Comparison of ENCODE assay signal across 9 cellular contexts in the genomic region with DNA sequence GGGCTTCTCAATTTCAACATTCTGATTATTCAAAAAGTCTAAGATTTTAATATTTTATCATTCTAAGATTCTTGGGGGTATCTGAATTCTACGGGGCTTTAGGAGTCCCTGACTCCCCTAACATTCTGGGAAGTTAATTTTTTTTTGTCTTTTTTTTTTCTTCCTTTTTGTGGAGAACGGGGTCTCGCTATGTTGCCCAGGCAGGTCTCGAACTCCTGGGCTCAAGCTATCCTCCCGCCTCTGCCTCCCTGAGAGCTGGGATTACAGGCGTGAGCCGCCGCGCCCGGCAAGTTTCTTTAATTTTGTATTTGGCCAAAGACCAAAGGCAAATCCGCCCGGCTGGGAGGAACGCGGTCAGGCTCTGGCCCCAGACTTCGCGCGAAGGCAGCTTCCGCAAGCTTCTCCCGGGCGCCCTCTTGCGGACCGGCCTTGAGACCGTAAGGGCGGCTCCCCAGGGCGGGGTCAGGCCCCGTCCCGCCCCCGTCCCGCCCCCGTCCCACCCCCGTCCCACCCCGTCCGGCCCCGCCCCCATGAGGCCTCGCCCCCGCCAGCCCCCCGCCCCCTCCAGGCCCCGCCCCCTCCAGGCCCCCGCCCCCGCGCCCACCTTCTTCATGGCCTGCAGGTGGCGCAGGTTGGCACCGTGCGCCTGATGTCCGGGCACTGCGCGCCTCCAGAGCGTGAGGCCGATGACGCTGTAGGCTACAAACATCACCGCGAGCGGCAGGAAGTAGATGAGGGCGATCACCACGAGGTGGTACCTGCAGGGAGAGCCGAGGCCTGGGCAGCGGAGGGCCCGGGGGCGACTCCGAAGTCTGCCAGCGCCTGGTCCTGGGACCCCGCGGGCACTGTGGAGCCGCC. TPM values are rescaled to one million over a fixed set of nuclear protein-coding genes. Genes with fewer than 3 reads are reported as not detected.
DNase-seq lines count a peak whose midpoint lies in the region; ATAC-seq, FAIRE-seq and TF ChIP-seq lines count a peak whose summit lies in the region.
"Had no signal": no experiment of that assay in that cellular context is flagged by ENCODE, and none has a peak within 500 bp of the region (broad histone marks: within the 10 kb centered on the region; RNA-seq: fewer than 3 reads in every experiment).

No MANE protein-coding gene starts in this region.

- ATAC-seq in GM18907 (IDR thresholded peaks at IDR 0.05; ENCODE audit: unreplicated experiment): peak; percentile 88
- peak; percentile 80 for ATAC-seq in HG03135 (IDR thresholded peaks at IDR 0.05; ENCODE audit: unreplicated experiment)

- peak overlapping the region; percentile 78 for H2AFZ ChIP-seq in keratinocyte (ENCODE audit: control insufficient read depth, low read length)

- H3K36me3 ChIP-seq in bronchial epithelial cell (ENCODE audit: control insufficient read depth, insufficient read depth, low read length) (no peaks in the 10 kb centered on the region), keratinocyte (ENCODE audit: control insufficient read depth in 2 of 2, extremely low read depth in 1 of 2, insufficient read depth in 2 of 2, low read length in 2 of 2) (peaks cover 0 to 1% of the 10 kb centered on the region in 2 experiments)

- H3K27me3 ChIP-seq in bronchial epithelial cell (ENCODE audit: control insufficient read depth, insufficient read depth, low read length): no peaks in the 10 kb centered on the region
- no peaks in the 10 kb centered on the region for H3K27me3 ChIP-seq in keratinocyte (ENCODE audit: control insufficient read depth, extremely low read depth, insufficient read depth, low read length)

- H3K79me2 ChIP-seq in keratinocyte (ENCODE audit: control insufficient read depth, insufficient read depth, low read length): no peaks in the 10 kb centered on the region

- H3K9me1 ChIP-seq in keratinocyte (ENCODE audit: control insufficient read depth, extremely low read depth, insufficient read depth, low read length): peaks cover 4% of the 10 kb centered on the region

- H3K4me1 ChIP-seq in keratinocyte (ENCODE audit: control insufficient read depth, extremely low read depth, insufficient read depth, low read length): peaks cover 27% of the 10 kb centered on the region

- TF ChIP-seq CTCF in AG10803 (conservative IDR thresholded peaks at IDR 0.05; ENCODE audit: low read length) (peak; percentile 63), WI38 (IDR thresholded peaks at IDR 0.05; ENCODE audit: low read depth, low read length) (peak; percentile 45; the same call in 1 of the 2 replicates), bronchial epithelial cell (IDR thresholded peaks at IDR 0.05; ENCODE audit: insufficient read depth, low read length, severe bottlenecking) (peak; percentile 69), keratinocyte (optimal IDR thresholded peaks at IDR 0.05 in 1 of 3, IDR thresholded peaks at IDR 0.05 in 1 of 3, conservative IDR thresholded peaks at IDR 0.05 in 1 of 3; ENCODE audit: extremely low read depth in 1 of 3, insufficient read depth in 2 of 3, low read length in 3 of 3) (peak; percentile 20 to 81 (median 79))

- DNase-seq in AG10803 (ENCODE audit: low read depth): peak; percentile 94
- peak; percentile 85 for DNase-seq in NCI-H2196 (lab: John Stamatoyannopoulos, UW; ENCODE audit: unreplicated experiment)
- peak; percentile 80 for DNase-seq in bronchial epithelial cell (ENCODE audit: low read depth)
- DNase-seq in keratinocyte (ENCODE audit: low read depth, low spot score): peak; percentile 66
- DNase-seq in stimulated activated CD4-positive, alpha-beta T cell treated with anti-CD3 and anti-CD28 coated beads, Interleukin-12 subunit alpha, Interleukin-12 subunit beta, amount 100 ng/mL, for 48 hours (ENCODE audit: low read depth in 2 of 3, low spot score in 1 of 3): peak; percentile 84 to 86 (median 85)

- no peaks in the 10 kb centered on the region for H4K20me1 ChIP-seq in keratinocyte (ENCODE audit: control insufficient read depth, extremely low read depth, insufficient read depth, low read length)

- no peaks in the 10 kb centered on the region for H3K9me3 ChIP-seq in keratinocyte (ENCODE audit: control insufficient read depth, low read depth, low read length)

- peak overlapping the region; percentile 60 for H3K9ac ChIP-seq in keratinocyte (ENCODE audit: control insufficient read depth, extremely low read depth, insufficient read depth, low read length)

- peak overlapping the region; percentile 74 for H3K4me2 ChIP-seq in keratinocyte (ENCODE audit: control insufficient read depth, extremely low read depth, insufficient read depth, low read depth, low read length)

- dilution Hi-C loops in keratinocyte (cut with MboI; ENCODE audit: extremely low pct_ligation_motif_present, low sequenced_read_pairs): no loop called here

- H3K27ac ChIP-seq in keratinocyte (ENCODE audit: control insufficient read depth, insufficient read depth, low read length): peak overlapping the region; percentile 54

- FAIRE-seq in bronchial epithelial cell (lab: Jason Lieb, UNC) (no peak), keratinocyte (lab: Jason Lieb, UNC) (no peak)

- H3K4me3 ChIP-seq in AG10803 (ENCODE audit: low read length) (peak overlapping the region; percentile 50), WI38 (ENCODE audit: low read depth, low read length) (peak overlapping the region; percentile 46), bronchial epithelial cell (ENCODE audit: low read depth, low read length) (peak overlapping the region; percentile 25), keratinocyte (ENCODE audit: control insufficient read depth in 2 of 3, extremely low read depth in 1 of 3, insufficient read depth in 2 of 3, low read depth in 1 of 3, low read length in 3 of 3) (peak overlapping the region in 1 of 3 experiments; percentile 45)

RNA-seq across cellular contexts. Expression of a gene that starts 8.2 kb away (rescaled TPM):
- total RNA-seq in bronchial epithelial cell: under 0.01 TPM in 1 of 2 replicates, not detected in the other
- polyA plus RNA-seq in keratinocyte: 0.05 to 0.11 TPM (median 0.07 TPM) in 3 replicates
- polyA plus RNA-seq in keratinocyte (2011; ENCODE audit: low read depth): not detected
- 0.06 TPM in 1 of 2 replicates, not detected in the other for polyA plus RNA-seq in keratinocyte (2011; cell fraction: cytosol; rRNA removed)
- polyA plus RNA-seq in keratinocyte (2011; cell fraction: nucleus; rRNA removed): not detected in 2 replicates
- polyA plus RNA-seq in keratinocyte (2012; ENCODE audit: low replicate concordance): 0.16 and 0.65 TPM in 2 replicates
- polyA minus RNA-seq in keratinocyte: not detected in 3 replicates
- polyA minus RNA-seq in keratinocyte (2011; cell fraction: cytosol; rRNA and poly(A)+ RNA removed): not detected
- polyA minus RNA-seq in keratinocyte (2011; cell fraction: nucleus; rRNA and poly(A)+ RNA removed): not detected in 2 replicates
- total RNA-seq: activated CD8-positive, alpha-beta memory T cell treated with anti-CD3 and anti-CD28 coated beads for 36 hours had no signal

RNA-seq across cellular contexts. Expression of a gene that starts 42.7 kb away (rescaled TPM):
- 12.1 and 14.8 TPM in 2 replicates for total RNA-seq in bronchial epithelial cell
- 2.1 to 3.5 TPM (median 2.2 TPM) in 3 replicates for polyA plus RNA-seq in keratinocyte
- 0.59 TPM for polyA plus RNA-seq in keratinocyte (2011; ENCODE audit: low read depth)
- polyA plus RNA-seq in keratinocyte (2011; cell fraction: cytosol; rRNA removed): 1.3 and 1.8 TPM in 2 replicates
- polyA plus RNA-seq in keratinocyte (2011; cell fraction: nucleus; rRNA removed): 1.4 TPM in 2 replicates
- polyA plus RNA-seq in keratinocyte (2012; ENCODE audit: low replicate concordance): 1.6 and 3.0 TPM in 2 replicates
- 3.8 to 8.8 TPM (median 4.6 TPM) in 3 replicates for polyA minus RNA-seq in keratinocyte
- polyA minus RNA-seq in keratinocyte (2011; cell fraction: cytosol; rRNA and poly(A)+ RNA removed): 4.2 TPM
- polyA minus RNA-seq in keratinocyte (2011; cell fraction: nucleus; rRNA and poly(A)+ RNA removed): 1.4 TPM in 2 replicates
